21 cellular contexts compared by ENCODE assay signal in the genomic region with DNA sequence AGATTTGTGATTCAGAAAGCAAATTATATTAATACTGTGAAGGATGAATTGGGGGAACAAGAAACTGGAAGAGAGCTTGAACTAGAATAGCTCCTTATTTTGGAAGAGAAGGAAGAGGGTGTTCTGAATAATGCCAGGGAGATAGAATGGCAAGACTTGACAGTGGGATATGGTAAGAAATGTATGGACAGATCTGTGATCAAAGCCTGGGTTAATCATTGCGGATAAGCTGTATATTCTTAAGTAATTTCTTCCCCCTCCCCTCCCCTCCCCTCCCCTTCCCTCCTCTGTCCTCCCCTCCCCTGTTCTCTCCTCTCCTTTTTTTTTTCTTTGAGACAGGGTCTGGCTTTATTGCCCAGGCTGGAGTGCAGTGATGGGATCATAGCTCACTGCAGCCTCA.
"Had no signal": no experiment of that assay in that cellular context is flagged by ENCODE, and none has a peak within 500 bp of the region (broad histone marks: within the 10 kb centered on the region; RNA-seq: fewer than 3 reads in every experiment).

No MANE protein-coding gene starts in this region.

- H3K4me2 ChIP-seq: hepatocyte had no signal

- H3K9me3 ChIP-seq: ovary, upper lobe of right lung, uterus had no signal

- H3K9me3 Mint-ChIP-seq: natural killer cell treated with Interleukin-12 subunit alpha and Interleukin-12 subunit beta and Interleukin-15 and Interleukin-18, amount 100 ng/mL, for 72 hours; stimulated activated effector memory CD8-positive, alpha-beta T cell treated with anti-CD3 and anti-CD28 coated beads, Interleukin-12 subunit alpha, Interleukin-12 subunit beta, amount 100 ng/mL, for 72 hours had no signal

- H3K36me3 ChIP-seq: left ventricle myocardium inferior, ovary, right atrium auricular region, sigmoid colon, spleen, suprapubic skin, thoracic aorta, tibial artery, upper lobe of right lung, uterus had no signal

- H3K4me1 Mint-ChIP-seq: stimulated activated effector memory CD8-positive, alpha-beta T cell treated with anti-CD3 and anti-CD28 coated beads, Interleukin-12 subunit alpha, Interleukin-12 subunit beta, amount 100 ng/mL, for 72 hours had no signal

- H3K27ac ChIP-seq: hepatocyte, left ventricle myocardium inferior, ovary, right atrium auricular region, sigmoid colon, spleen, thoracic aorta, tibial artery, upper lobe of right lung, uterus had no signal

- H3K27me3 Mint-ChIP-seq: progenitor cell of endocrine pancreas; stimulated activated naive CD8-positive, alpha-beta T cell treated with anti-CD3 and anti-CD28 coated beads, Interleukin-15, Interleukin-2, amounts not matched to agents 100 ng/mL and 50 ng/mL, for 24 hours had no signal

- H3K4me1 ChIP-seq: left ventricle myocardium inferior, right atrium auricular region, tibial artery, upper lobe of right lung, uterus had no signal

- H3K27me3 ChIP-seq: hepatocyte, ovary, right atrium auricular region, sigmoid colon, spleen, suprapubic skin, tibial artery, upper lobe of right lung, uterus had no signal

- H3K4me3 Mint-ChIP-seq: natural killer cell treated with Interleukin-12 subunit alpha and Interleukin-12 subunit beta and Interleukin-15 and Interleukin-18, amount 100 ng/mL, for 72 hours; stimulated activated effector memory CD8-positive, alpha-beta T cell treated with anti-CD3 and anti-CD28 coated beads, Interleukin-12 subunit alpha, Interleukin-12 subunit beta, amount 100 ng/mL, for 72 hours; stimulated activated naive CD8-positive, alpha-beta T cell treated with anti-CD3 and anti-CD28 coated beads, Interleukin-15, Interleukin-2, amounts not matched to agents 100 ng/mL and 50 ng/mL, for 24 hours had no signal

- H3K27ac Mint-ChIP-seq: natural killer cell treated with Interleukin-12 subunit alpha and Interleukin-12 subunit beta and Interleukin-15 and Interleukin-18, amount 100 ng/mL, for 72 hours; progenitor cell of endocrine pancreas; stimulated activated effector memory CD8-positive, alpha-beta T cell treated with anti-CD3 and anti-CD28 coated beads, Interleukin-12 subunit alpha, Interleukin-12 subunit beta, amount 100 ng/mL, for 72 hours; stimulated activated naive CD8-positive, alpha-beta T cell treated with anti-CD3 and anti-CD28 coated beads, Interleukin-15, Interleukin-2, amounts not matched to agents 100 ng/mL and 50 ng/mL, for 24 hours had no signal

- H2AFZ ChIP-seq: hepatocyte had no signal

- DNase-seq: islet precursor cell; left ventricle myocardium inferior; ovary; sigmoid colon; small intestine; spleen; stimulated activated CD4-positive, alpha-beta T cell treated with anti-CD3 and anti-CD28 coated beads, Interleukin-4, amount 100 ng/mL, for 24 hours; stimulated activated naive CD4-positive, alpha-beta T cell; tibial artery; trophoblast cell; upper lobe of right lung; uterus had no signal

- H3K4me3 ChIP-seq: hepatocyte, left ventricle myocardium inferior, lung, ovary, right atrium auricular region, sigmoid colon, spleen, suprapubic skin, thoracic aorta, tibial artery, upper lobe of right lung, uterus had no signal

- FAIRE-seq: small intestine had no signal

- ATAC-seq: natural killer cell treated with Interleukin-12 subunit alpha and Interleukin-12 subunit beta and Interleukin-15 and Interleukin-18, amount 100 ng/mL, for 72 hours; stimulated activated effector memory CD8-positive, alpha-beta T cell treated with anti-CD3 and anti-CD28 coated beads, Interleukin-12 subunit alpha, Interleukin-12 subunit beta, amount 100 ng/mL, for 72 hours; upper lobe of right lung had no signal

- H3K36me3 Mint-ChIP-seq: natural killer cell treated with Interleukin-12 subunit alpha and Interleukin-12 subunit beta and Interleukin-15 and Interleukin-18, amount 100 ng/mL, for 72 hours; stimulated activated effector memory CD8-positive, alpha-beta T cell treated with anti-CD3 and anti-CD28 coated beads, Interleukin-12 subunit alpha, Interleukin-12 subunit beta, amount 100 ng/mL, for 72 hours had no signal
